In genomic region chr10:109966961-109967738, GRCh38 we compare ENCODE assay signal across 1 cellular context.
TF ChIP-seq lines count a peak whose summit lies in the region.

No MANE protein-coding gene starts in this region.

TF ChIP-seq in HEK293, 187 proteins besides CTCF, POLR2A, EP300 and RAD21 (continued from another document):
- TF ChIP-seq ZNF175 (tag by site-specific recombination; IDR thresholded peaks at IDR 0.05): no peak
- no peak for TF ChIP-seq ZNF707 (tag by site-specific recombination; IDR thresholded peaks at IDR 0.05)
- no peak for TF ChIP-seq ZNF510 (tag by site-specific recombination; IDR thresholded peaks at IDR 0.05; ENCODE audit: insufficient replicate concordance)
